Comparison of ENCODE assay signal across 8 cellular contexts in the genomic region with DNA sequence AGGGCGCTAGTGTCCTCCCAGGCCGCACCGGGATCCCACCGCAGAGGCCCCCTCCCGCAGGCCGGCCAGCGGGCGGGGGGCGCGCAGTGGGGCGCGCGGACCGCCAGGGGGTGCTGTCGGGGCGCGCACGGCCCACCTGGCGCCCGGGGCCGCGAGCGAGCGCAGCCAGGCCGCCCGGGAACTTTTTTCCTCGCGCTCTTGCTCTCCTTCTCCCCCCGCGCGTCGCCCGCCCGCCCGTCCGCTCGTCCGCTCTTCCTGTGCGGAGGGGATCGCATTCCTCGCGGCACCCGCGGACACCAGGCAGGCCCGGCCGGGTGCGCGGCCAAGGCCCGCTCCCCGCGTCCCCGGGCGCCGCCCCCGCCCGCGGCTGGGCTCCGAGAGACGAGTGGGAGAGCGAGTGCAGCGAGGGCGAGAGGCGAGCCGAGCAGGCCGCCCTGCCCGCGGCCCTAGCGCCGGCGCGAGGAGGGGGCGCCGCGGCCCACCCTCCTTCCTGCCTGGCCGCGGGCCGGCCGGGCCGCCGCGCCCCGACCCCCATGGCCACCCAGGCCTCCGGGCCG. TPM values are rescaled to one million over a fixed set of nuclear protein-coding genes. Genes with fewer than 3 reads are reported as not detected.
DNase-seq lines count a peak whose midpoint lies in the region; ATAC-seq, FAIRE-seq and TF ChIP-seq lines count a peak whose summit lies in the region.

Gene RAI1 (plus strand): TSS at position 272 of the 557 bp plus-strand sequence. CDS start 111,491 bp downstream, outside the sequence.

- TF ChIP-seq CTCF in A549 (IDR thresholded peaks at IDR 0.05) (peak; percentile 99), left lung (IDR thresholded peaks at IDR 0.05) (peak; percentile 62 to 80)

- peak; percentile 20; the same call in 1 of the 2 replicates for TF ChIP-seq POLR2A in A549 (IDR thresholded peaks at IDR 0.05; ENCODE audit: low read length)

- peak within 1 kb of the TSS; percentile 77 for H3K4me3 ChIP-seq in A549
- peak within 1 kb of the TSS; percentile 57 to 85 for H3K4me3 ChIP-seq in left lung

- no peaks in the 10 kb centered on the region for H3K36me3 ChIP-seq in left lung

- H3K36me3 Mint-ChIP-seq in activated CD4-positive, alpha-beta T cell treated with anti-CD3 and anti-CD28 coated beads, Interleukin-2, amount 10 ng/mL, durations not matched to agents 7 days and 5 days (ENCODE audit: low read depth): no peaks in the 10 kb centered on the region

- no peaks in the 10 kb centered on the region for H3K9me3 Mint-ChIP-seq in activated CD4-positive, alpha-beta T cell treated with anti-CD3 and anti-CD28 coated beads, Interleukin-2, amount 10 ng/mL, durations not matched to agents 7 days and 5 days

- POLR2A ChIA-PET in A549 (lab: Yijun Ruan, JAX): interaction anchor here (1.2 to 2.5 kb wide), 3 partner anchors 13 to 155 kb away, joined by 5 to 9 read pairs (median 6); partner anchors contain the start of gene SREBF1
- POLR2A ChIA-PET in activated CD4-positive, alpha-beta T cell treated with anti-CD3 and anti-CD28 coated beads, Interleukin-2, amount 10 ng/mL, durations not matched to agents 7 days and 5 days (lab: Charles Lee): no interaction called here

- DNase-seq in A549 (ENCODE audit: low read depth in 1 of 2, low spot score in 1 of 2) (peak; percentile 74 to 87), NCI-H524 treated with DMSO at 0.1 percent for 48 hours (lab: John Stamatoyannopoulos, UW) (peak; percentile 13), dermis blood vessel endothelial cell (peak; percentile 87), left lung (peak; percentile 77 to 92)
- DNase-seq in activated CD4-positive, alpha-beta T cell treated with anti-CD3 and anti-CD28 coated beads, Interleukin-2, amount 10 ng/mL, durations not matched to agents 7 days and 5 days: peak; percentile 66
- peak; percentile 63 for DNase-seq in stimulated activated CD4-positive, alpha-beta T cell treated with anti-CD3 and anti-CD28 coated beads, Interleukin-2, amount 100 ng/mL, for 4 hours (ENCODE audit: low read depth)

- H3K27me3 ChIP-seq in left lung: no peaks in the 10 kb centered on the region

- peaks cover 9% of the 10 kb centered on the region for H3K27me3 Mint-ChIP-seq in activated CD4-positive, alpha-beta T cell treated with anti-CD3 and anti-CD28 coated beads, Interleukin-2, amount 10 ng/mL, durations not matched to agents 7 days and 5 days

- peak; percentile 59 to 98 for TF ChIP-seq RAD21 in A549 (conservative IDR thresholded peaks at IDR 0.05 in 1 of 2, IDR thresholded peaks at IDR 0.05 in 1 of 2)

- peaks cover 37% of the 10 kb centered on the region for H3K4me1 Mint-ChIP-seq in activated CD4-positive, alpha-beta T cell treated with anti-CD3 and anti-CD28 coated beads, Interleukin-2, amount 10 ng/mL, durations not matched to agents 7 days and 5 days

- H3K4me2 ChIP-seq in A549: peak within 1 kb of the TSS; percentile 84

- CTCF ChIA-PET in A549 (lab: Yijun Ruan, JAX): interaction anchor here (0.6 to 8.9 kb wide), 67 partner anchors 10 to 356 kb away, joined by 3 to 112 read pairs (median 4); no protein-coding TSS in a partner anchor
- CTCF ChIA-PET in activated CD4-positive, alpha-beta T cell treated with anti-CD3 and anti-CD28 coated beads, Interleukin-2, amount 10 ng/mL, durations not matched to agents 7 days and 5 days (lab: Charles Lee): interaction anchor here (0.6 to 2.8 kb wide), 17 partner anchors 9 to 255 kb away, joined by 3 to 20 read pairs (median 3); no protein-coding TSS in a partner anchor

- H3K4me1 ChIP-seq in A549: peaks cover 35% of the 10 kb centered on the region
- H3K4me1 ChIP-seq in left lung: peaks cover 32 to 38% of the 10 kb centered on the region in 2 donors

- peak within 1 kb of the TSS; percentile 85 for H3K4me3 Mint-ChIP-seq in activated CD4-positive, alpha-beta T cell treated with anti-CD3 and anti-CD28 coated beads, Interleukin-2, amount 10 ng/mL, durations not matched to agents 7 days and 5 days

- peak within 1 kb of the TSS; percentile 94 to 97 for H3K27ac ChIP-seq in A549
- H3K27ac ChIP-seq in left lung: peak within 1 kb of the TSS; percentile 91 to 96

- TF ChIP-seq EP300 in A549 (IDR thresholded peaks at IDR 0.05): no peak

- peak within 1 kb of the TSS; percentile 85 for H3K27ac Mint-ChIP-seq in activated CD4-positive, alpha-beta T cell treated with anti-CD3 and anti-CD28 coated beads, Interleukin-2, amount 10 ng/mL, durations not matched to agents 7 days and 5 days

- intact Hi-C loops in left lung (cut with DNase I): loop anchor here in 1 of 2 donors (10.0 kb wide), 1 partner anchor 184 kb away; no protein-coding TSS in a partner anchor

- ATAC-seq in A549 (peak; percentile 48 to 53), GM18520 (IDR thresholded peaks at IDR 0.05; ENCODE audit: unreplicated experiment) (peak; percentile 39), HG03159 (IDR thresholded peaks at IDR 0.05; ENCODE audit: unreplicated experiment) (peak; percentile 47), left lung (peak; percentile 64)

- H3K9me3 ChIP-seq in A549 (no peaks in the 10 kb centered on the region), left lung (no peaks in the 10 kb centered on the region)

- FAIRE-seq in A549 (lab: Jason Lieb, UNC): no peak

- WGBS in A549 (ENCODE audit: missing lambda C conversion rate): under 1% methylated on average over 23 of the region's 84 CpGs

TF ChIP-seq in A549, 52 proteins besides CTCF, POLR2A, EP300 and RAD21:
- TF ChIP-seq, protein P1, sequence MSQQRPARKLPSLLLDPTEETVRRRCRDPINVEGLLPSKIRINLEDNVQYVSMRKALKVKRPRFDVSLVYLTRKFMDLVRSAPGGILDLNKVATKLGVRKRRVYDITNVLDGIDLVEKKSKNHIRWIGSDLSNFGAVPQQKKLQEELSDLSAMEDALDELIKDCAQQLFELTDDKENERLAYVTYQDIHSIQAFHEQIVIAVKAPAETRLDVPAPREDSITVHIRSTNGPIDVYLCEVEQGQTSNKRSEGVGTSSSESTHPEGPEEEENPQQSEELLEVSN (IDR thresholded peaks at IDR 0.05; ENCODE audit: borderline replicate concordance, low read depth): 0 out of 2 replicates have a peak, but pooled peaks have one; percentile 34
- no peak for TF ChIP-seq NFE2L2 (conservative IDR thresholded peaks at IDR 0.05; ENCODE audit: low read length)
- TF ChIP-seq RCOR1 (IDR thresholded peaks at IDR 0.05; ENCODE audit: low read depth, low read length): no peak
- TF ChIP-seq MAZ (IDR thresholded peaks at IDR 0.05; ENCODE audit: borderline replicate concordance, low read depth, low read length): peak; percentile 85; the same call in 1 of the 2 replicates
- peak in 1 of 2 experiments; percentile 59; a peak in 3 of 5 replicates for TF ChIP-seq JUN (IDR thresholded peaks at IDR 0.05)
- peak; percentile 99 for TF ChIP-seq SMC3 (IDR thresholded peaks at IDR 0.05)
- TF ChIP-seq, protein P2, sequence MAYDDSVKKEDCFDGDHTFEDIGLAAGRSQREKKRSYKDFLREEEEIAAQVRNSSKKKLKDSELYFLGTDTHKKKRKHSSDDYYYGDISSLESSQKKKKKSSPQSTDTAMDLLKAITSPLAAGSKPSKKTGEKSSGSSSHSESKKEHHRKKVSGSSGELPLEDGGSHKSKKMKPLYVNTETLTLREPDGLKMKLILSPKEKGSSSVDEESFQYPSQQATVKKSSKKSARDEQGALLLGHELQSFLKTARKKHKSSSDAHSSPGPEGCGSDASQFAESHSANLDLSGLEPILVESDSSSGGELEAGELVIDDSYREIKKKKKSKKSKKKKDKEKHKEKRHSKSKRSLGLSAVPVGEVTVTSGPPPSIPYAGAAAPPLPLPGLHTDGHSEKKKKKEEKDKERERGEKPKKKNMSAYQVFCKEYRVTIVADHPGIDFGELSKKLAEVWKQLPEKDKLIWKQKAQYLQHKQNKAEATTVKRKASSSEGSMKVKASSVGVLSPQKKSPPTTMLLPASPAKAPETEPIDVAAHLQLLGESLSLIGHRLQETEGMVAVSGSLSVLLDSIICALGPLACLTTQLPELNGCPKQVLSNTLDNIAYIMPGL (CRISPR knock-in tag; IDR thresholded peaks at IDR 0.05; ENCODE audit: borderline replicate concordance): no peak
- peak; percentile 54; the same call in 1 of the 2 replicates for TF ChIP-seq MAX (IDR thresholded peaks at IDR 0.05)
- TF ChIP-seq HDAC2 (IDR thresholded peaks at IDR 0.05): no peak
- peak; percentile 35; the same call in 1 of the 2 replicates for TF ChIP-seq MYC (IDR thresholded peaks at IDR 0.05; ENCODE audit: borderline replicate concordance, low read length)
- TF ChIP-seq ZC3H11A (IDR thresholded peaks at IDR 0.05): no peak

RNA-seq across cellular contexts. Expression of gene RAI1, which starts in this region (rescaled TPM):
- polyA plus RNA-seq in A549 (2011; rRNA removed) (3.5 and 7.1 TPM in 2 replicates), A549 (2017; fragmentation: RNase III; extraction: RNeasy Plus Mini Kit Qiagen cat#74134 plus additional on column Dnase treatment) (18.9 to 23.8 TPM (median 23.3 TPM) in 3 replicates)
- polyA plus RNA-seq in A549 (2012; cell fraction: cytosol; rRNA removed): 7.1 and 11.2 TPM in 2 replicates
- 27.6 and 28.1 TPM in 2 replicates for polyA plus RNA-seq in A549 (2012; cell fraction: nucleus; rRNA removed)
- polyA minus RNA-seq in A549 (2011; rRNA and poly(A)+ RNA removed): 5.7 and 9.7 TPM in 2 replicates
- 10 to 100 TPM; 18.1 to 18.5 TPM for total RNA-seq in activated CD4-positive, alpha-beta T cell treated with anti-CD3 and anti-CD28 coated beads, Interleukin-2, amount 10 ng/mL, durations not matched to agents 7 days and 5 days
- total RNA-seq in dermis blood vessel endothelial cell (10.4 and 17.9 TPM in 2 replicates), left lung (10 to 100 TPM; 31.5 to 31.7 TPM)

Comparison
In these comparisons a context has a peak if more than half of its experiments do, and no peak if none do; other contexts are left out.
1. Peak in every context shown above with its lines: DNase-seq, ATAC-seq, H3K4me3 ChIP-seq and H3K27ac ChIP-seq.
2. DNase-seq: peak in every context shown above with its lines; median percentile 87 in dermis blood vessel endothelial cell; 84 in left lung; 80 in A549; 66 in activated CD4-positive, alpha-beta T cell treated with anti-CD3 and anti-CD28 coated beads, Interleukin-2, amount 10 ng/mL, durations not matched to agents 7 days and 5 days; 63 in stimulated activated CD4-positive, alpha-beta T cell treated with anti-CD3 and anti-CD28 coated beads, Interleukin-2, amount 100 ng/mL, for 4 hours; 13 in NCI-H524 treated with DMSO at 0.1 percent for 48 hours.